Comparison of ENCODE assay signal across 16 cellular contexts in genomic region chr20:47665221-47665991, GRCh38.
DNase-seq lines count a peak whose midpoint lies in the region; ATAC-seq and TF ChIP-seq lines count a peak whose summit lies in the region.
"Had no signal": no experiment of that assay in that cellular context is flagged by ENCODE, and none has a peak within 500 bp of the region (broad histone marks: within the 10 kb centered on the region; RNA-seq: fewer than 3 reads in every experiment).

No MANE protein-coding gene starts in this region.

- peak; percentile 84 for ATAC-seq in foreskin keratinocyte

- no peak overlapping the region for H3K27ac Mint-ChIP-seq in activated CD4-positive, alpha-beta memory T cell treated with anti-CD3 and anti-CD28 coated beads, Interleukin-2, amount 10 ng/mL, durations not matched to agents 7 days and 5 days
- H3K27ac Mint-ChIP-seq: activated T-helper 2 cell treated with anti-CD3 and anti-CD28 coated beads, Interferon-gamma antibody, Interleukin-2, Interleukin-4, amounts not matched to agents 10 μg/mL and 5 μg/mL and 100 μg/mL, durations not matched to agents 14 hours and 24 hours and 36 hours had no signal

- TF ChIP-seq CTCF in OCI-LY1 (IDR thresholded peaks at IDR 0.05; ENCODE audit: low read length) (no peak), foreskin keratinocyte (conservative IDR thresholded peaks at IDR 0.05) (peak; percentile 57)

- CTCF ChIA-PET in activated CD4-positive, alpha-beta memory T cell treated with anti-CD3 and anti-CD28 coated beads, Interleukin-2, amount 10 ng/mL, durations not matched to agents 7 days and 5 days (lab: Charles Lee) = interaction anchor here (1.9 kb wide), 1 partner anchor 309 kb away, joined by 5 read pairs; the partner anchor contains the start of gene ZMYND8

- no peaks in the 10 kb centered on the region for H3K79me2 ChIP-seq in OCI-LY1 (ENCODE audit: insufficient read depth, low read length)

- 91% methylated on average over 27 of the region's 27 CpGs for whole genome bisulfite sequencing in thymus

- POLR2A ChIA-PET in activated CD4-positive, alpha-beta memory T cell treated with anti-CD3 and anti-CD28 coated beads, Interleukin-2, amount 10 ng/mL, durations not matched to agents 7 days and 5 days (lab: Charles Lee) = no interaction called here

- peak overlapping the region; percentile 21 for H3K27ac ChIP-seq in OCI-LY1 (ENCODE audit: low read depth, low read length, poor library complexity, severe bottlenecking)
- no peak overlapping the region for H3K27ac ChIP-seq in foreskin keratinocyte
- H3K27ac ChIP-seq in thymus (ENCODE audit: low read depth) = peak overlapping the region; percentile 31
- H3K27ac ChIP-seq: 22Rv1, right atrium auricular region had no signal

- H3K9me3 ChIP-seq in OCI-LY1 (ENCODE audit: low read length) = no peaks in the 10 kb centered on the region
- no peaks in the 10 kb centered on the region for H3K9me3 ChIP-seq in thymus (ENCODE audit: control insufficient read depth)
- H3K9me3 ChIP-seq: esophagus squamous epithelium, right atrium auricular region had no signal

- H3K9me3 Mint-ChIP-seq in activated CD4-positive, alpha-beta memory T cell treated with anti-CD3 and anti-CD28 coated beads, Interleukin-2, amount 10 ng/mL, durations not matched to agents 7 days and 5 days = no peaks in the 10 kb centered on the region
- H3K9me3 Mint-ChIP-seq: activated T-helper 2 cell treated with anti-CD3 and anti-CD28 coated beads, Interferon-gamma antibody, Interleukin-2, Interleukin-4, amounts not matched to agents 10 μg/mL and 5 μg/mL and 100 μg/mL, durations not matched to agents 14 hours and 24 hours and 36 hours had no signal

- H3K36me3 ChIP-seq in OCI-LY1 (ENCODE audit: insufficient read depth, low read length) = peaks cover 43% of the 10 kb centered on the region
- H3K36me3 ChIP-seq in thymus (ENCODE audit: control insufficient read depth, insufficient read depth) = no peaks in the 10 kb centered on the region
- H3K36me3 ChIP-seq: right atrium auricular region had no signal

- no peaks in the 10 kb centered on the region for H3K9me2 ChIP-seq in OCI-LY1 (ENCODE audit: low read depth, low read length)

- H3K27me3 ChIP-seq in OCI-LY1 (ENCODE audit: insufficient read depth, low read length) = no peaks in the 10 kb centered on the region
- no peaks in the 10 kb centered on the region for H3K27me3 ChIP-seq in foreskin keratinocyte
- H3K27me3 ChIP-seq in thymus (ENCODE audit: control insufficient read depth, insufficient read depth) = no peaks in the 10 kb centered on the region
- H3K27me3 ChIP-seq: esophagus squamous epithelium, right atrium auricular region had no signal

- no peak overlapping the region; the same call in 1 of the 2 replicates for H3K9ac ChIP-seq in OCI-LY1 (ENCODE audit: low read length)

- H4K20me1 ChIP-seq in OCI-LY1 (ENCODE audit: insufficient read depth, low read length) = no peaks in the 10 kb centered on the region

- H3K4me1 ChIP-seq in OCI-LY1 (ENCODE audit: insufficient read depth, low read length, severe bottlenecking) (peaks cover 40% of the 10 kb centered on the region), foreskin keratinocyte (peaks cover 5% of the 10 kb centered on the region), thymus (ENCODE audit: control insufficient read depth, insufficient read depth, low read length) (no peaks in the 10 kb centered on the region)

- H3K4me1 Mint-ChIP-seq in activated CD4-positive, alpha-beta memory T cell treated with anti-CD3 and anti-CD28 coated beads, Interleukin-2, amount 10 ng/mL, durations not matched to agents 7 days and 5 days = peaks cover 3% of the 10 kb centered on the region

- no peak overlapping the region for H3K4me2 ChIP-seq in OCI-LY1 (ENCODE audit: low read length)

- H3K4me3 Mint-ChIP-seq in activated CD4-positive, alpha-beta memory T cell treated with anti-CD3 and anti-CD28 coated beads, Interleukin-2, amount 10 ng/mL, durations not matched to agents 7 days and 5 days = no peak overlapping the region

- peak; percentile 16 for DNase-seq in DMS 273 (lab: John Stamatoyannopoulos, UW; ENCODE audit: unreplicated experiment)
- no peak for DNase-seq in DMS 273 treated with DMSO at 0.1 percent for 48 hours (lab: John Stamatoyannopoulos, UW)
- peak; percentile 47 to 73 for DNase-seq in foreskin keratinocyte
- DNase-seq in midbrain (lab: John Stamatoyannopoulos, UW) = no peak
- no peak for DNase-seq in effector CD4-positive, alpha-beta T cell
- DNase-seq in activated CD4-positive, alpha-beta memory T cell treated with anti-CD3 and anti-CD28 coated beads, Interleukin-2, amount 10 ng/mL, durations not matched to agents 7 days and 5 days = no peak
- DNase-seq: activated CD4-positive, CD25-positive, alpha-beta regulatory T cell treated with anti-CD3 and anti-CD28 coated beads, Interleukin-2, amount 50 U/mL, for 72 hours; caudate nucleus; esophagus squamous epithelium; NCI-H1436; NCI-H2227 treated with DMSO at 0.1 percent for 48 hours had no signal

- H3K4me3 ChIP-seq in OCI-LY1 (ENCODE audit: low read depth, low read length, poor library complexity, severe bottlenecking) (no peak overlapping the region), thymus (ENCODE audit: low read length) (no peak overlapping the region)
- H3K4me3 ChIP-seq: esophagus squamous epithelium, right atrium auricular region had no signal

- H3F3A ChIP-seq in OCI-LY1 (ENCODE audit: insufficient read depth, low read length) = 0 out of 2 replicates have a peak, but pooled peaks cover 2% of the 10 kb centered on the region

- no peaks in the 10 kb centered on the region for H3K27me3 Mint-ChIP-seq in activated CD4-positive, alpha-beta memory T cell treated with anti-CD3 and anti-CD28 coated beads, Interleukin-2, amount 10 ng/mL, durations not matched to agents 7 days and 5 days

- H3K36me3 Mint-ChIP-seq in activated CD4-positive, alpha-beta memory T cell treated with anti-CD3 and anti-CD28 coated beads, Interleukin-2, amount 10 ng/mL, durations not matched to agents 7 days and 5 days (ENCODE audit: low read depth) = peaks cover 6% of the 10 kb centered on the region

- no peak overlapping the region for H2AFZ ChIP-seq in OCI-LY1 (ENCODE audit: low read length)

Comparison
In these comparisons a context has a peak if more than half of its experiments do, and no peak if none do; other contexts are left out.
1. DNase-seq: peak in DMS 273 (single experiment) and foreskin keratinocyte (2 of 2); none in DMS 273 treated with DMSO at 0.1 percent for 48 hours (single experiment), midbrain (single experiment), effector CD4-positive, alpha-beta T cell (single experiment) and activated CD4-positive, alpha-beta memory T cell treated with anti-CD3 and anti-CD28 coated beads, Interleukin-2, amount 10 ng/mL, durations not matched to agents 7 days and 5 days (single experiment).